Comparison of ENCODE assay signal across 24 cellular contexts in genomic region chr5:119801570-119801969, GRCh38.
"Had no signal": no experiment of that assay in that cellular context is flagged by ENCODE, and none has a peak within 500 bp of the region (broad histone marks: within the 10 kb centered on the region; RNA-seq: fewer than 3 reads in every experiment).

No MANE protein-coding gene starts in this region.

- H3K27ac Mint-ChIP-seq: dendritic cell treated with granulocyte-macrophage colony-stimulating factor and Interleukin-4, amounts not matched to agents 40 ng/mL and 50 ng/mL, for 4 days; effector memory CD8-positive, alpha-beta T cell; endodermal cell had no signal

- H3K9me3 ChIP-seq: colonic mucosa, esophagus muscularis mucosa, esophagus squamous epithelium, gastrocnemius medialis, gastroesophageal sphincter had no signal

- H3K4me3 Mint-ChIP-seq: dendritic cell treated with granulocyte-macrophage colony-stimulating factor and Interleukin-4, amounts not matched to agents 40 ng/mL and 50 ng/mL, for 4 days; effector memory CD8-positive, alpha-beta T cell; endodermal cell had no signal

- H3K36me3 ChIP-seq: colonic mucosa, esophagus muscularis mucosa, esophagus squamous epithelium, gastrocnemius medialis, gastroesophageal sphincter, heart left ventricle had no signal

- DNase-seq: colonic mucosa; cortex of kidney; dermis blood vessel endothelial cell; dorsolateral prefrontal cortex; effector CD4-positive, alpha-beta T cell; effector CD8-positive, alpha-beta T cell; effector memory CD4-positive, alpha-beta T cell; effector memory CD8-positive, alpha-beta T cell; endodermal cell; erythroblast; esophagus squamous epithelium; foreskin fibroblast; foreskin keratinocyte; foreskin melanocyte; gastrocnemius medialis; glutamatergic neuron; head of caudate nucleus; heart left ventricle had no signal

- H3K27me3 Mint-ChIP-seq: dendritic cell treated with granulocyte-macrophage colony-stimulating factor and Interleukin-4, amounts not matched to agents 40 ng/mL and 50 ng/mL, for 4 days; effector memory CD8-positive, alpha-beta T cell had no signal

- H3K4me1 ChIP-seq: colonic mucosa, esophagus muscularis mucosa, esophagus squamous epithelium, foreskin keratinocyte, gastrocnemius medialis, gastroesophageal sphincter, heart left ventricle had no signal

- H3K27ac ChIP-seq: colonic mucosa, coronary artery, dorsolateral prefrontal cortex, epithelial cell of prostate, esophagus muscularis mucosa, esophagus squamous epithelium, foreskin keratinocyte, gastrocnemius medialis, gastroesophageal sphincter, heart left ventricle had no signal

- H3K27me3 ChIP-seq: colonic mucosa, dorsolateral prefrontal cortex, esophagus muscularis mucosa, esophagus squamous epithelium, foreskin keratinocyte, gastrocnemius medialis, gastroesophageal sphincter, heart left ventricle had no signal

- H3K4me3 ChIP-seq: colonic mucosa, coronary artery, dorsolateral prefrontal cortex, esophagus muscularis mucosa, esophagus squamous epithelium, gastrocnemius medialis, gastroesophageal sphincter, heart left ventricle had no signal

- H3K9me3 Mint-ChIP-seq: endodermal cell had no signal

- H3K4me1 Mint-ChIP-seq: endodermal cell had no signal

- ATAC-seq: effector memory CD8-positive, alpha-beta T cell; esophagus mucosa; foreskin keratinocyte; gastrocnemius medialis; gastroesophageal sphincter; heart left ventricle had no signal
